ENCODE assay signal across 32 cellular contexts in genomic region chr11:29217901-29218300, GRCh38.
"Had no signal": no experiment of that assay in that cellular context is flagged by ENCODE, and none has a peak within 500 bp of the region (broad histone marks: within the 10 kb centered on the region; RNA-seq: fewer than 3 reads in every experiment).

No MANE protein-coding gene starts in this region.

- H3K4me3 ChIP-seq: ascending aorta, cardiac muscle cell, MG63, SJCRH30, SK-N-MC had no signal

- H3K27me3 ChIP-seq: ascending aorta, MG63, SJCRH30 had no signal

- H3K27ac ChIP-seq: ascending aorta, cardiac muscle cell, SJCRH30, SK-N-MC, VCaP had no signal

- DNase-seq: activated B cell treated with CpG ODN at 0.5 μM for 24 hours; activated CD4-positive, alpha-beta memory T cell treated with anti-CD3 and anti-CD28 coated beads, Interleukin-2, amount 10 ng/mL, durations not matched to agents 7 days and 5 days; activated CD4-positive, alpha-beta T cell treated with anti-CD3 and anti-CD28 coated beads for 4 hours; activated CD4-positive, CD25-positive, alpha-beta regulatory T cell treated with anti-CD3 and anti-CD28 coated beads, Interleukin-2, amount 50 U/mL, for 72 hours; activated CD8-positive, alpha-beta memory T cell treated with anti-CD3 and anti-CD28 coated beads for 24 hours; activated CD8-positive, alpha-beta memory T cell treated with anti-CD3 and anti-CD28 coated beads, Interleukin-2, amount 10 ng/mL, durations not matched to agents 7 days and 5 days; activated effector memory CD4-positive, alpha-beta T cell treated with anti-CD3 and anti-CD28 coated beads, Interleukin-2, amount 50 U/mL, for 16 hours; activated naive CD4-positive, alpha-beta T cell; activated naive CD4-positive, alpha-beta T cell treated with anti-CD3 and anti-CD28 coated beads, Interleukin-2, amount 50 U/mL, for 16 hours; activated naive CD8-positive, alpha-beta T cell treated with anti-CD3 and anti-CD28 coated beads, Interleukin-2, amount 10 ng/mL, durations not matched to agents 7 days and 5 days; activated T-cell treated with anti-CD3 and anti-CD28 coated beads, Interleukin-2, amount 50 U/mL, for 1 hour; activated T-cell treated with anti-CD3 and anti-CD28 coated beads, Interleukin-2, amount 50 U/mL, for 72 hours; amygdala; Kasumi-1; KG1; MG63; NCI-H1092 treated with DMSO at 0.1 percent for 48 hours; NCI-H1417; NCI-H187 treated with DMSO at 0.1 percent for 48 hours; NCI-H2081; NCI-H2171 treated with DMSO at 0.1 percent for 48 hours; NCI-H2227 treated with DMSO at 0.1 percent for 48 hours; NCI-H446 treated with DMSO at 0.1 percent for 48 hours; NCI-H524; NCI-H69; NCI-H82; SHP77; SJCRH30 had no signal

- H3K9me3 ChIP-seq: ascending aorta, MG63, SJCRH30 had no signal

- H3K36me3 ChIP-seq: ascending aorta, cardiac muscle cell, SJCRH30 had no signal

- H3K4me1 ChIP-seq: ascending aorta, SJCRH30 had no signal
